Comparison of ENCODE assay signal across 21 cellular contexts in genomic region chrX:74453178-74453577, GRCh38.
"Had no signal": no experiment of that assay in that cellular context is flagged by ENCODE, and none has a peak within 500 bp of the region (broad histone marks: within the 10 kb centered on the region; RNA-seq: fewer than 3 reads in every experiment).

No MANE protein-coding gene starts in this region.

- H3K36me3 ChIP-seq: esophagus squamous epithelium, pancreas had no signal

- H3K4me1 Mint-ChIP-seq: immature natural killer cell, naive B cell had no signal

- H3K4me3 ChIP-seq: dorsolateral prefrontal cortex, esophagus squamous epithelium, lung, pancreas had no signal

- ATAC-seq: left colon, left ventricle myocardium superior, pancreas, right cardiac atrium had no signal

- H3K27ac ChIP-seq: dorsolateral prefrontal cortex, esophagus squamous epithelium, pancreas had no signal

- DNase-seq: cortex of kidney; dorsolateral prefrontal cortex; effector CD8-positive, alpha-beta T cell; esophagus squamous epithelium; foreskin fibroblast; immature natural killer cell; kidney; left colon; left ventricle myocardium superior; mesendoderm; naive B cell; occipital lobe; pancreas; right cardiac atrium; small intestine; stimulated activated CD4-positive, alpha-beta T cell treated with anti-CD3 and anti-CD28 coated beads, Interleukin-12 subunit alpha, Interleukin-12 subunit beta, amount 100 ng/mL, for 4 hours; stimulated activated naive CD4-positive, alpha-beta T cell treated with Interleukin-2 at 50 U/mL for 16 hours; trophoblast cell had no signal

- H3K4me1 ChIP-seq: pancreas had no signal

- H3K9me3 ChIP-seq: esophagus squamous epithelium, pancreas had no signal

- H3K9me3 Mint-ChIP-seq: immature natural killer cell, naive B cell, nephron had no signal

- H3K36me3 Mint-ChIP-seq: immature natural killer cell, naive B cell had no signal

- H3K27ac Mint-ChIP-seq: immature natural killer cell, naive B cell, nephron, progenitor cell of endocrine pancreas had no signal

- H3K4me3 Mint-ChIP-seq: immature natural killer cell, naive B cell, nephron had no signal

- H3K27me3 ChIP-seq: esophagus squamous epithelium had no signal
